ENCODE assay signal across 23 cellular contexts in the genomic region with DNA sequence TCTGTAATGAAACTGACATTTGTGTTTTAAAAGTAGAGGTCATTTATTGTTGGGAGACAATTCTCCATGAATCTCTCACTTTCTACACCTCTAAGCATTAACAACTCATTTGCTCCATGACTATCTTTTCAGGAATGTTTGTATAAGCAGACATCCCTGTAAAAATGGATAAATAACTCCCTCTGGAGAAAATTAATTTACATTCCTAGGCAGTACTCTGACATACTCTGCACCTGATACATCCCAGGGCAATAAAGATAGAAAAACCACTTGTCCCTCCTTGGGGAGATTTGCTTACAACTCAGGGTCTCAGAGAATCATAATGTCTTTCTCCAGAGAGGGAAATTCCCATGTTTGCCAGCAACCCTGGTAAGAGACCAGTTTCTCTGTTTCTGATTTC.
"Had no signal": no experiment of that assay in that cellular context is flagged by ENCODE, and none has a peak within 500 bp of the region (broad histone marks: within the 10 kb centered on the region; RNA-seq: fewer than 3 reads in every experiment).

No MANE protein-coding gene starts in this region.

- H3K27me3 ChIP-seq: colonic mucosa, heart right ventricle, neural progenitor cell, ovary, stomach had no signal

- H3K27ac ChIP-seq: colonic mucosa, heart right ventricle, left ventricle myocardium inferior, lower lobe of right lung, neural progenitor cell, ovary, stomach, thoracic aorta had no signal

- H3K4me3 ChIP-seq: colonic mucosa, heart right ventricle, left ventricle myocardium inferior, lower lobe of right lung, neural progenitor cell, ovary, stomach, thoracic aorta had no signal

- H3K36me3 Mint-ChIP-seq: memory B cell; natural killer cell treated with Interleukin-12 subunit alpha and Interleukin-12 subunit beta and Interleukin-15 and Interleukin-18, amount 100 ng/mL, for 72 hours; neural progenitor cell had no signal

- H3K9me3 Mint-ChIP-seq: endodermal cell, neural progenitor cell had no signal

- H3K4me3 Mint-ChIP-seq: endodermal cell; memory B cell; natural killer cell treated with Interleukin-12 subunit alpha and Interleukin-12 subunit beta and Interleukin-15 and Interleukin-18, amount 100 ng/mL, for 72 hours; neural progenitor cell had no signal

- H3K27me3 Mint-ChIP-seq: memory B cell; natural killer cell treated with Interleukin-12 subunit alpha and Interleukin-12 subunit beta and Interleukin-15 and Interleukin-18, amount 100 ng/mL, for 72 hours had no signal

- H3K4me1 Mint-ChIP-seq: endodermal cell, memory B cell had no signal

- H3K27ac Mint-ChIP-seq: endodermal cell; memory B cell; natural killer cell treated with Interleukin-12 subunit alpha and Interleukin-12 subunit beta and Interleukin-15 and Interleukin-18, amount 100 ng/mL, for 72 hours; neural progenitor cell had no signal

- DNase-seq: colonic mucosa; dermis blood vessel endothelial cell; effector CD4-positive, alpha-beta T cell; endodermal cell; heart right ventricle; islet precursor cell; left cardiac atrium; left ventricle myocardium inferior; lower lobe of right lung; midbrain; nucleus accumbens; ovary; right cardiac atrium; small intestine; stimulated activated CD4-positive, alpha-beta T cell treated with anti-CD3 and anti-CD28 coated beads, Interleukin-12 subunit alpha, Interleukin-12 subunit beta, amount 100 ng/mL, for 4 hours; stimulated activated naive CD4-positive, alpha-beta T cell; stomach; substantia nigra; trophoblast cell had no signal
